Comparison of ENCODE assay signal across 1 cellular context in genomic region chr14:77097689-77098469, GRCh38.
A peak's percentile ranks its signal among the peaks of the same experiment; 100 is the strongest.
TF ChIP-seq lines count a peak whose summit lies in the region.

TSS of gene CIPC (plus strand) at chr14:77098258. CDS start at chr14:77105709, 7,451 bp downstream.

TF ChIP-seq in HepG2, 621 proteins besides CTCF, POLR2A, EP300 and RAD21 (continued from another document and continues in another):
- TF ChIP-seq NCOR1 (IDR thresholded peaks at IDR 0.05; ENCODE audit: borderline replicate concordance, low read length): peak; percentile 17; the same call in 1 of the 2 replicates
- peak; percentile 58; the same call in 1 of the 2 replicates for TF ChIP-seq KDM5B (CRISPR knock-in tag; IDR thresholded peaks at IDR 0.05; ENCODE audit: borderline replicate concordance)
- TF ChIP-seq ZNF253 (CRISPR knock-in tag; IDR thresholded peaks at IDR 0.05; ENCODE audit: borderline replicate concordance): peak; percentile 44; the same call in 1 of the 2 replicates
- TF ChIP-seq REXO4 (CRISPR knock-in tag; IDR thresholded peaks at IDR 0.05; ENCODE audit: borderline replicate concordance): no peak
- TF ChIP-seq ZNF672 (CRISPR knock-in tag; IDR thresholded peaks at IDR 0.05): peak; percentile 28; the same call in 1 of the 2 replicates
- TF ChIP-seq ZSCAN5A (CRISPR knock-in tag; IDR thresholded peaks at IDR 0.05; ENCODE audit: borderline replicate concordance): no peak
- TF ChIP-seq IKZF5 (CRISPR knock-in tag; IDR thresholded peaks at IDR 0.05): peak; percentile 82
- peak; percentile 84 for TF ChIP-seq TBX2 (CRISPR knock-in tag; IDR thresholded peaks at IDR 0.05; ENCODE audit: borderline replicate concordance)
- peak; percentile 65; the same call in 1 of the 2 replicates for TF ChIP-seq NR0B2 (CRISPR knock-in tag; IDR thresholded peaks at IDR 0.05)
- TF ChIP-seq CSRNP1 (CRISPR knock-in tag; IDR thresholded peaks at IDR 0.05): no peak
- no peak for TF ChIP-seq FOXO4 (CRISPR knock-in tag; conservative IDR thresholded peaks at IDR 0.05)
- TF ChIP-seq ZNF124 (CRISPR knock-in tag; IDR thresholded peaks at IDR 0.05): no peak
- TF ChIP-seq NFKBIZ (CRISPR knock-in tag; IDR thresholded peaks at IDR 0.05): no peak
- TF ChIP-seq ZNF83 (CRISPR knock-in tag; IDR thresholded peaks at IDR 0.05; ENCODE audit: borderline replicate concordance): no peak
- TF ChIP-seq TCF12 (IDR thresholded peaks at IDR 0.05): no peak
- TF ChIP-seq TCF12 (CRISPR knock-in tag; IDR thresholded peaks at IDR 0.05): peak; percentile 88
- TF ChIP-seq FOXK1 (CRISPR knock-in tag; IDR thresholded peaks at IDR 0.05; ENCODE audit: borderline replicate concordance, low read depth): peak; percentile 70
- TF ChIP-seq ZNF431 (CRISPR knock-in tag; IDR thresholded peaks at IDR 0.05; ENCODE audit: borderline replicate concordance, low read depth): no peak
- TF ChIP-seq ZNF263 (CRISPR knock-in tag; IDR thresholded peaks at IDR 0.05): peak; percentile 99
- TF ChIP-seq ZNF788 (CRISPR knock-in tag; IDR thresholded peaks at IDR 0.05; ENCODE audit: borderline replicate concordance): no peak
- TF ChIP-seq ZBTB26 (CRISPR knock-in tag; IDR thresholded peaks at IDR 0.05; ENCODE audit: borderline replicate concordance): no peak; the same call in 1 of the 2 replicates
- TF ChIP-seq ZNF510 (CRISPR knock-in tag; IDR thresholded peaks at IDR 0.05; ENCODE audit: low read depth): no peak
- no peak for TF ChIP-seq POLR2AphosphoS2 (IDR thresholded peaks at IDR 0.05; ENCODE audit: low read depth, low read length)
- TF ChIP-seq HMGXB4 (CRISPR knock-in tag; IDR thresholded peaks at IDR 0.05; ENCODE audit: borderline replicate concordance in 1 of 2, low read depth in 1 of 2): peak; percentile 44 to 85; a peak in 3 of 4 replicates
- no peak for TF ChIP-seq NR2F2 (IDR thresholded peaks at IDR 0.05; ENCODE audit: borderline replicate concordance, low read depth)
- peak; percentile 37 for TF ChIP-seq AGO1 (IDR thresholded peaks at IDR 0.05; ENCODE audit: low read depth, low read length, poor library complexity, severe bottlenecking)
- TF ChIP-seq THRA (CRISPR knock-in tag; IDR thresholded peaks at IDR 0.05; ENCODE audit: borderline replicate concordance): no peak; the same call in none of the 2 replicates
- TF ChIP-seq PAF1 (CRISPR knock-in tag; IDR thresholded peaks at IDR 0.05): no peak
- TF ChIP-seq ASH2L (IDR thresholded peaks at IDR 0.05; ENCODE audit: insufficient read length, low read depth, low read length): peak; percentile 90
- TF ChIP-seq SRY (CRISPR knock-in tag; IDR thresholded peaks at IDR 0.05): 0 out of 2 replicates have a peak, but pooled peaks have one; percentile 33
- no peak for TF ChIP-seq ZNF484 (CRISPR knock-in tag; IDR thresholded peaks at IDR 0.05; ENCODE audit: borderline replicate concordance, low read depth)
- no peak for TF ChIP-seq PCBP2 (optimal IDR thresholded peaks at IDR 0.05; ENCODE audit: low read depth, low read length, poor library complexity, severe bottlenecking)
- peak; percentile 62 for TF ChIP-seq KMT2B (CRISPR knock-in tag; IDR thresholded peaks at IDR 0.05)
- no peak for TF ChIP-seq ZBTB37 (CRISPR knock-in tag; IDR thresholded peaks at IDR 0.05)
- no peak for TF ChIP-seq SYNCRIP (IDR thresholded peaks at IDR 0.05; ENCODE audit: insufficient read depth, low read depth, low read length)
- TF ChIP-seq ZKSCAN8 (CRISPR knock-in tag; IDR thresholded peaks at IDR 0.05; ENCODE audit: borderline replicate concordance): no peak
- no peak for TF ChIP-seq KDM1A (CRISPR knock-in tag; IDR thresholded peaks at IDR 0.05)
- TF ChIP-seq ZBTB42 (CRISPR knock-in tag; IDR thresholded peaks at IDR 0.05): no peak
- TF ChIP-seq REPIN1 (CRISPR knock-in tag; IDR thresholded peaks at IDR 0.05; ENCODE audit: borderline replicate concordance, low read depth): peak; percentile 53; the same call in 1 of the 2 replicates
- no peak for TF ChIP-seq ARHGAP35 (CRISPR knock-in tag; IDR thresholded peaks at IDR 0.05; ENCODE audit: borderline replicate concordance)
- TF ChIP-seq RXRB (CRISPR knock-in tag; IDR thresholded peaks at IDR 0.05; ENCODE audit: borderline replicate concordance): peak; percentile 44
- no peak for TF ChIP-seq NKX3-1 (CRISPR knock-in tag; IDR thresholded peaks at IDR 0.05)
- TF ChIP-seq YEATS2 (CRISPR knock-in tag; IDR thresholded peaks at IDR 0.05; ENCODE audit: borderline replicate concordance): peak; percentile 87; the same call in 1 of the 2 replicates
- TF ChIP-seq JARID2 (CRISPR knock-in tag; IDR thresholded peaks at IDR 0.05; ENCODE audit: insufficient replicate concordance): no peak
- TF ChIP-seq ZSCAN29 (CRISPR knock-in tag; conservative IDR thresholded peaks at IDR 0.05): 0 out of 2 replicates have a peak, but pooled peaks have one; percentile 73
- peak; percentile 88 for TF ChIP-seq ZSCAN21 (CRISPR knock-in tag; IDR thresholded peaks at IDR 0.05; ENCODE audit: borderline replicate concordance)
- peak; percentile 47; the same call in 1 of the 2 replicates for TF ChIP-seq HOMEZ (CRISPR knock-in tag; IDR thresholded peaks at IDR 0.05; ENCODE audit: low read depth)
